7 cellular contexts compared by ENCODE assay signal in the genomic region with DNA sequence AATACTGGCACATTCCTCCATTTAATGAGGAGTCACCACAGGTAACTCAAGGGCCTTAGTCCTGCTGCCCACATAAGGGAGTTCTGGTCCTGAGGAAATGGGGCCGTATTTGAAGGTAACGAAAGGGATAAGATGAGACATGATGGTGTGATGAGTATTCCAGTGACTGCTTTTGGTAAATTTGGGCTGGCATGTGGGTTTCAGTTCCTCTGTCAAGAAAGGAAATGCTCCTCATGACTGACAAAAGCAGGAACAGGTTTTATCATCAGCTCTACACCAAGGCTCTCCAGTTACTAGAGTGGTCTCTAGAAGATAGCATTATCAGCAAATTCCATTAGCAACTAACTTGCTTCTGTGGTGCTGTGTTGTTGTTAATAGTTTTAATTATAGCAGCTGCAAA.
DNase-seq lines count a peak whose midpoint lies in the region; ATAC-seq lines count a peak whose summit lies in the region.
"Not testable (repeated sequence)": the region's sequence is repeated elsewhere in the genome, so short reads cannot be mapped to it uniquely, and the experiment has no call there.

No MANE protein-coding gene starts in this region.

- not testable (repeated sequence) for H3K4me3 Mint-ChIP-seq in activated T-helper 17 cell treated with anti-CD3 and anti-CD28 coated beads, Interleukin-2, amount 50 U/mL, for 72 hours

- H3K27me3 Mint-ChIP-seq in activated T-helper 17 cell treated with anti-CD3 and anti-CD28 coated beads, Interleukin-2, amount 50 U/mL, for 72 hours = not testable (repeated sequence)

- H3K36me3 Mint-ChIP-seq in activated T-helper 17 cell treated with anti-CD3 and anti-CD28 coated beads, Interleukin-2, amount 50 U/mL, for 72 hours (ENCODE audit: low read depth) = not testable (repeated sequence)

- ATAC-seq in GM18867 (IDR thresholded peaks at IDR 0.05; ENCODE audit: unreplicated experiment) = peak; percentile 63
- ATAC-seq in GM21390 (IDR thresholded peaks at IDR 0.05; ENCODE audit: unreplicated experiment) = peak; percentile 54
- ATAC-seq in HG02852 (IDR thresholded peaks at IDR 0.05; ENCODE audit: unreplicated experiment) = peak; percentile 61
- ATAC-seq in HG03354 (IDR thresholded peaks at IDR 0.05; ENCODE audit: poor library complexity, severe bottlenecking, unreplicated experiment) = peak; percentile 66
- peak; percentile 53 for ATAC-seq in activated T-helper 17 cell treated with anti-CD3 and anti-CD28 coated beads, Interleukin-2, amount 50 U/mL, for 72 hours (replicated peaks)

- not testable (repeated sequence) for H3K9me3 Mint-ChIP-seq in activated T-helper 17 cell treated with anti-CD3 and anti-CD28 coated beads, Interleukin-2, amount 50 U/mL, for 72 hours

- H3K4me1 Mint-ChIP-seq in activated T-helper 17 cell treated with anti-CD3 and anti-CD28 coated beads, Interleukin-2, amount 50 U/mL, for 72 hours = not testable (repeated sequence)

- not testable (repeated sequence) for H3K27ac Mint-ChIP-seq in activated T-helper 17 cell treated with anti-CD3 and anti-CD28 coated beads, Interleukin-2, amount 50 U/mL, for 72 hours

- peak; percentile 32 for DNase-seq in RPMI8226
- peak; percentile 33 for DNase-seq in medulla oblongata (ENCODE audit: extremely low spot score)

Comparison
In these comparisons a context has a peak if more than half of its experiments do, and no peak if none do; other contexts are left out.
1. Peak in every context shown above with its lines: DNase-seq and ATAC-seq.